1 cellular context compared by ENCODE assay signal in the genomic region with DNA sequence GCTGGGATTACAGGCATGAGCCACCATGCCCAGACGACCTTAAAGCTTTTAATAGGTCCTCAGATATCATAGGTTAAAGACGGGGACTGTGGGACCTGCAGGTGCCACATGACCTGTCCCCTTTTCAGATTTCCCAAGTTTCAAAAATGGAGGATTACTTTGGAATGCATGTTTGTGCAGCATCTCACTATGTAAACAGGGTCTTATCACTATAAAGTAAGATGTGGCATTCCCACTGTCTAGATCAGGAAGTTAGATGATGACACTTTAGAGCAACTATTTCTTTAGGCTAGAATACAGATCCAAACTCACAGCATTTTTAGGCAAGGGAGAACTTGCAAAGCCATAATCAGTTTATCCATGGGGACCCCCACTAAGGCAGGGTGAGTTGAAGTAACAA.
A peak's percentile ranks its signal among the peaks of the same experiment; 100 is the strongest.
TF ChIP-seq lines count a peak whose summit lies in the region.

No MANE protein-coding gene starts in this region.

TF ChIP-seq in K562, 482 proteins besides CTCF, POLR2A, EP300 and RAD21 (continued from another document and continues in another):
- TF ChIP-seq CCNT2 (IDR thresholded peaks at IDR 0.05; ENCODE audit: borderline replicate concordance, extremely low read depth, insufficient read length, low read depth, low read length) (no peak), ZC3H4 (CRISPR knock-in tag; IDR thresholded peaks at IDR 0.05; ENCODE audit: borderline replicate concordance) (no peak), NCOR1 (IDR thresholded peaks at IDR 0.05) (no peak), RNF2 (IDR thresholded peaks at IDR 0.05) (no peak), EWSR1 (IDR thresholded peaks at IDR 0.05; ENCODE audit: borderline replicate concordance, low read depth, partially characterized antibody) (no peak), NFE2 (IDR thresholded peaks at IDR 0.05; ENCODE audit: low read depth) (no peak), ZNF311 (CRISPR knock-in tag; IDR thresholded peaks at IDR 0.05) (peak; percentile 82), CTCFL (IDR thresholded peaks at IDR 0.05; ENCODE audit: borderline replicate concordance, insufficient read depth, low read depth, low read length, poor library complexity, severe bottlenecking) (no peak), NR2F6 (CRISPR knock-in tag; IDR thresholded peaks at IDR 0.05) (no peak), CEBPG (CRISPR knock-in tag; IDR thresholded peaks at IDR 0.05) (peak; percentile 67), CEBPG (tag; conservative IDR thresholded peaks at IDR 0.05 in 1 of 2, IDR thresholded peaks at IDR 0.05 in 1 of 2) (peak; percentile 26 to 91; a peak in 2 of 4 replicates), SOX6 (IDR thresholded peaks at IDR 0.05) (peak; percentile 73), MTF1 (CRISPR knock-in tag; IDR thresholded peaks at IDR 0.05; ENCODE audit: borderline replicate concordance) (no peak), FOXA3 (CRISPR knock-in tag; conservative IDR thresholded peaks at IDR 0.05 in 1 of 2, IDR thresholded peaks at IDR 0.05 in 1 of 2) (peak in 1 of 2 experiments; percentile 96; a peak in 2 of 4 replicates), ZNF445 (CRISPR knock-in tag; IDR thresholded peaks at IDR 0.05; ENCODE audit: low read depth) (no peak), CTBP1 (IDR thresholded peaks at IDR 0.05; ENCODE audit: borderline replicate concordance) (peak; percentile 63; the same call in 1 of the 2 replicates), ZNF668 (CRISPR knock-in tag; IDR thresholded peaks at IDR 0.05) (0 out of 2 replicates have a peak, but pooled peaks have one; percentile 28), ETV1 (tag; conservative IDR thresholded peaks at IDR 0.05; ENCODE audit: low read depth) (no peak), ZBTB1 (CRISPR knock-in tag; IDR thresholded peaks at IDR 0.05; ENCODE audit: borderline replicate concordance, low read depth) (no peak), ZNF3 (CRISPR knock-in tag; IDR thresholded peaks at IDR 0.05) (no peak), CREB3L1 (IDR thresholded peaks at IDR 0.05; ENCODE audit: borderline replicate concordance, low read depth) (0 out of 2 replicates have a peak, but pooled peaks have one; percentile 31), SMAD2 (IDR thresholded peaks at IDR 0.05; ENCODE audit: low read depth, low read length) (no peak), MAZ (CRISPR knock-in tag; conservative IDR thresholded peaks at IDR 0.05 in 1 of 2, IDR thresholded peaks at IDR 0.05 in 1 of 2) (peak in 1 of 2 experiments; percentile 39; a peak in 2 of 4 replicates), MAFF (IDR thresholded peaks at IDR 0.05; ENCODE audit: low read length) (no peak), ZNF589 (CRISPR knock-in tag; IDR thresholded peaks at IDR 0.05; ENCODE audit: low read depth) (peak; percentile 83; the same call in 1 of the 2 replicates), ZNF197 (CRISPR knock-in tag; IDR thresholded peaks at IDR 0.05; ENCODE audit: low read depth) (peak; percentile 39; the same call in 1 of the 2 replicates), LARP7 (IDR thresholded peaks at IDR 0.05) (no peak), PRDM10 (IDR thresholded peaks at IDR 0.05; ENCODE audit: partially characterized antibody) (no peak), SRSF9 (IDR thresholded peaks at IDR 0.05; ENCODE audit: borderline replicate concordance, low read depth, low read length) (no peak), TAL1 (IDR thresholded peaks at IDR 0.05) (no peak), ATF3 (IDR thresholded peaks at IDR 0.05) (peak; percentile 64; the same call in 1 of the 2 replicates), ATF3 (CRISPR knock-in tag; conservative IDR thresholded peaks at IDR 0.05) (no peak), KLF6 (CRISPR knock-in tag; IDR thresholded peaks at IDR 0.05; ENCODE audit: borderline replicate concordance) (peak; percentile 81; the same call in 1 of the 2 replicates), ETS2 (tag; IDR thresholded peaks at IDR 0.05; ENCODE audit: borderline replicate concordance, poor library complexity, severe bottlenecking) (no peak), DMBX1 (CRISPR knock-in tag; IDR thresholded peaks at IDR 0.05; ENCODE audit: borderline replicate concordance) (peak; percentile 92; the same call in 1 of the 2 replicates), CREB1 (IDR thresholded peaks at IDR 0.05) (no peak), CREB1 (CRISPR knock-in tag; IDR thresholded peaks at IDR 0.05) (no peak), ZNF436 (CRISPR knock-in tag; IDR thresholded peaks at IDR 0.05) (no peak), CXXC5 (CRISPR knock-in tag; IDR thresholded peaks at IDR 0.05) (peak; percentile 69), MEF2D (tag; conservative IDR thresholded peaks at IDR 0.05; ENCODE audit: low read depth) (0 out of 2 replicates have a peak, but pooled peaks have one; percentile 40)
- TF ChIP-seq, protein P1, sequence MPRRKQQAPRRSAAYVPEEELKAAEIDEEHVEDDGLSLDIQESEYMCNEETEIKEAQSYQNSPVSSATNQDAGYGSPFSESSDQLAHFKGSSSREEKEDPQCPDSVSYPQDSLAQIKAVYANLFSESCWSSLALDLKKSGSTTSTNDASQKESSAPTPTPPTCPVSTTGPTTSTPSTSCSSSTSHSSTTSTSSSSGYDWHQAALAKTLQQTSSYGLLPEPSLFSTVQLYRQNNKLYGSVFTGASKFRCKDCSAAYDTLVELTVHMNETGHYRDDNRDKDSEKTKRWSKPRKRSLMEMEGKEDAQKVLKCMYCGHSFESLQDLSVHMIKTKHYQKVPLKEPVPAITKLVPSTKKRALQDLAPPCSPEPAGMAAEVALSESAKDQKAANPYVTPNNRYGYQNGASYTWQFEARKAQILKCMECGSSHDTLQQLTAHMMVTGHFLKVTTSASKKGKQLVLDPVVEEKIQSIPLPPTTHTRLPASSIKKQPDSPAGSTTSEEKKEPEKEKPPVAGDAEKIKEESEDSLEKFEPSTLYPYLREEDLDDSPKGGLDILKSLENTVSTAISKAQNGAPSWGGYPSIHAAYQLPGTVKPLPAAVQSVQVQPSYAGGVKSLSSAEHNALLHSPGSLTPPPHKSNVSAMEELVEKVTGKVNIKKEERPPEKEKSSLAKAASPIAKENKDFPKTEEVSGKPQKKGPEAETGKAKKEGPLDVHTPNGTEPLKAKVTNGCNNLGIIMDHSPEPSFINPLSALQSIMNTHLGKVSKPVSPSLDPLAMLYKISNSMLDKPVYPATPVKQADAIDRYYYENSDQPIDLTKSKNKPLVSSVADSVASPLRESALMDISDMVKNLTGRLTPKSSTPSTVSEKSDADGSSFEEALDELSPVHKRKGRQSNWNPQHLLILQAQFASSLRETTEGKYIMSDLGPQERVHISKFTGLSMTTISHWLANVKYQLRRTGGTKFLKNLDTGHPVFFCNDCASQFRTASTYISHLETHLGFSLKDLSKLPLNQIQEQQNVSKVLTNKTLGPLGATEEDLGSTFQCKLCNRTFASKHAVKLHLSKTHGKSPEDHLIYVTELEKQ (CRISPR knock-in tag; IDR thresholded peaks at IDR 0.05), result 0 out of 2 replicates have a peak, but pooled peaks have one; percentile 16
- TF ChIP-seq, protein P2, sequence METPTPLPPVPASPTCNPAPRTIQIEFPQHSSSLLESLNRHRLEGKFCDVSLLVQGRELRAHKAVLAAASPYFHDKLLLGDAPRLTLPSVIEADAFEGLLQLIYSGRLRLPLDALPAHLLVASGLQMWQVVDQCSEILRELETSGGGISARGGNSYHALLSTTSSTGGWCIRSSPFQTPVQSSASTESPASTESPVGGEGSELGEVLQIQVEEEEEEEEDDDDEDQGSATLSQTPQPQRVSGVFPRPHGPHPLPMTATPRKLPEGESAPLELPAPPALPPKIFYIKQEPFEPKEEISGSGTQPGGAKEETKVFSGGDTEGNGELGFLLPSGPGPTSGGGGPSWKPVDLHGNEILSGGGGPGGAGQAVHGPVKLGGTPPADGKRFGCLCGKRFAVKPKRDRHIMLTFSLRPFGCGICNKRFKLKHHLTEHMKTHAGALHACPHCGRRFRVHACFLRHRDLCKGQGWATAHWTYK (CRISPR knock-in tag; IDR thresholded peaks at IDR 0.05), result 0 out of 2 replicates have a peak, but pooled peaks have one; percentile 35
- TF ChIP-seq, protein P3, sequence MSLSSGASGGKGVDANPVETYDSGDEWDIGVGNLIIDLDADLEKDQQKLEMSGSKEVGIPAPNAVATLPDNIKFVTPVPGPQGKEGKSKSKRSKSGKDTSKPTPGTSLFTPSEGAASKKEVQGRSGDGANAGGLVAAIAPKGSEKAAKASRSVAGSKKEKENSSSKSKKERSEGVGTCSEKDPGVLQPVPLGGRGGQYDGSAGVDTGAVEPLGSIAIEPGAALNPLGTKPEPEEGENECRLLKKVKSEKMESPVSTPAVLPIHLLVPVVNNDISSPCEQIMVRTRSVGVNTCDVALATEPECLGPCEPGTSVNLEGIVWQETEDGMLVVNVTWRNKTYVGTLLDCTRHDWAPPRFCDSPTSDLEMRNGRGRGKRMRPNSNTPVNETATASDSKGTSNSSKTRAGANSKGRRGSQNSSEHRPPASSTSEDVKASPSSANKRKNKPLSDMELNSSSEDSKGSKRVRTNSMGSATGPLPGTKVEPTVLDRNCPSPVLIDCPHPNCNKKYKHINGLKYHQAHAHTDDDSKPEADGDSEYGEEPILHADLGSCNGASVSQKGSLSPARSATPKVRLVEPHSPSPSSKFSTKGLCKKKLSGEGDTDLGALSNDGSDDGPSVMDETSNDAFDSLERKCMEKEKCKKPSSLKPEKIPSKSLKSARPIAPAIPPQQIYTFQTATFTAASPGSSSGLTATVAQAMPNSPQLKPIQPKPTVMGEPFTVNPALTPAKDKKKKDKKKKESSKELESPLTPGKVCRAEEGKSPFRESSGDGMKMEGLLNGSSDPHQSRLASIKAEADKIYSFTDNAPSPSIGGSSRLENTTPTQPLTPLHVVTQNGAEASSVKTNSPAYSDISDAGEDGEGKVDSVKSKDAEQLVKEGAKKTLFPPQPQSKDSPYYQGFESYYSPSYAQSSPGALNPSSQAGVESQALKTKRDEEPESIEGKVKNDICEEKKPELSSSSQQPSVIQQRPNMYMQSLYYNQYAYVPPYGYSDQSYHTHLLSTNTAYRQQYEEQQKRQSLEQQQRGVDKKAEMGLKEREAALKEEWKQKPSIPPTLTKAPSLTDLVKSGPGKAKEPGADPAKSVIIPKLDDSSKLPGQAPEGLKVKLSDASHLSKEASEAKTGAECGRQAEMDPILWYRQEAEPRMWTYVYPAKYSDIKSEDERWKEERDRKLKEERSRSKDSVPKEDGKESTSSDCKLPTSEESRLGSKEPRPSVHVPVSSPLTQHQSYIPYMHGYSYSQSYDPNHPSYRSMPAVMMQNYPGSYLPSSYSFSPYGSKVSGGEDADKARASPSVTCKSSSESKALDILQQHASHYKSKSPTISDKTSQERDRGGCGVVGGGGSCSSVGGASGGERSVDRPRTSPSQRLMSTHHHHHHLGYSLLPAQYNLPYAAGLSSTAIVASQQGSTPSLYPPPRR (CRISPR knock-in tag; IDR thresholded peaks at IDR 0.05; ENCODE audit: borderline replicate concordance), result no peak
